29 cellular contexts compared by ENCODE assay signal in the genomic region with DNA sequence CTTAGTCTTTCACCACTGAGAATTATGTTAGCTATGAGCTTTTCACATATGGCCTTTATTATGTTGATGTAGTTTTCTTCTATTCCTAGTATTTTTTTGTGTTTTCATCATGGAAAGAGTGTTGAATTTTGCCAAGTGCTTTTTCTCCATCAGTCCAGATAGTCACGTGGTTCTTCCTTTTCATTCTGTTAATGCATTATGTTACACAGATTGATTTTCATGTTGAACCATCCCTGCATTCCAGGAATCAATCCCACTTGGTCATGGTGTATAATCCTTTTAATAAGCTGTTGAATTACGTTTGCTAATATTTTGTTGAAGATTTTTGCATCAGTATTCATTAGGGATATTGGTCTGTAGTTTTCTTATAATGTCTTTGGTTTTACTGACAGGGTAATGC. TPM values are rescaled to one million over a fixed set of nuclear protein-coding genes. Genes with fewer than 3 reads are reported as not detected.
"Had no signal": no experiment of that assay in that cellular context is flagged by ENCODE, and none has a peak within 500 bp of the region (broad histone marks: within the 10 kb centered on the region; RNA-seq: fewer than 3 reads in every experiment).

No MANE protein-coding gene starts in this region.

- H3K4me1 ChIP-seq: colonic mucosa, foreskin keratinocyte had no signal

- H3K9me3 ChIP-seq: colonic mucosa, esophagus muscularis mucosa, esophagus squamous epithelium, gastrocnemius medialis, gastroesophageal sphincter had no signal

- H3K79me2 ChIP-seq: hepatocyte had no signal

- H3K27ac ChIP-seq: colonic mucosa, coronary artery, dorsolateral prefrontal cortex, epithelial cell of prostate, esophagus muscularis mucosa, esophagus squamous epithelium, foreskin keratinocyte, gastrocnemius medialis, gastroesophageal sphincter, heart left ventricle, heart right ventricle, hepatocyte had no signal

- H3K27me3 ChIP-seq: colonic mucosa, dorsolateral prefrontal cortex, esophagus muscularis mucosa, esophagus squamous epithelium, foreskin keratinocyte, gastrocnemius medialis, gastroesophageal sphincter, hepatocyte had no signal

- H3K36me3 ChIP-seq: colonic mucosa, esophagus muscularis mucosa, esophagus squamous epithelium, gastrocnemius medialis, gastroesophageal sphincter, heart left ventricle, heart right ventricle had no signal

- DNase-seq: colonic mucosa; cortex of kidney; dermis blood vessel endothelial cell; dorsolateral prefrontal cortex; effector CD4-positive, alpha-beta T cell; effector CD8-positive, alpha-beta T cell; effector memory CD4-positive, alpha-beta T cell; effector memory CD8-positive, alpha-beta T cell; erythroblast; esophagus squamous epithelium; foreskin fibroblast; foreskin keratinocyte; foreskin melanocyte; gastrocnemius medialis; glutamatergic neuron; heart left ventricle; heart right ventricle had no signal

- H3K4me3 Mint-ChIP-seq: effector memory CD8-positive, alpha-beta T cell; endodermal cell had no signal

- H3K27ac Mint-ChIP-seq: effector memory CD8-positive, alpha-beta T cell; endodermal cell had no signal

- H3K4me2 ChIP-seq: hepatocyte had no signal

- H2AFZ ChIP-seq: hepatocyte had no signal

- H3K9me3 Mint-ChIP-seq: effector memory CD8-positive, alpha-beta T cell; endodermal cell had no signal

- ATAC-seq: effector memory CD8-positive, alpha-beta T cell; esophagus mucosa; foreskin keratinocyte; gastrocnemius medialis; gastroesophageal sphincter; heart left ventricle; heart right ventricle had no signal

- FAIRE-seq: colon, endometrium, endothelial cell of umbilical vein, frontal cortex had no signal

- H3K4me3 ChIP-seq: colonic mucosa, coronary artery, dorsolateral prefrontal cortex, esophagus muscularis mucosa, esophagus squamous epithelium, gastrocnemius medialis, gastroesophageal sphincter, heart left ventricle, heart right ventricle, hepatocyte had no signal

RNA-seq across cellular contexts. Expression of gene FHAD1, which starts 17.7 kb away (rescaled TPM):
- total RNA-seq: gastrocnemius medialis, glomerular endothelial cell had no signal
